Comparison of ENCODE assay signal across 8 cellular contexts in genomic region chr17:58516644-58517377, GRCh38. TPM values are rescaled to one million over a fixed set of nuclear protein-coding genes. Genes with fewer than 3 reads are reported as not detected.
DNase-seq lines count a peak whose midpoint lies in the region; ATAC-seq and TF ChIP-seq lines count a peak whose summit lies in the region.

No MANE protein-coding gene starts in this region.

- WGBS in neuronal stem cell (ENCODE audit: extremely low coverage in 2 of 2, insufficient read length in 2 of 2, insufficient replicate concordance in 1 of 2), 2 donors = no CpG with 5 or more reads among the region's 2 CpGs

- H3K27ac Mint-ChIP-seq in CD4-positive, alpha-beta memory T cell = peak overlapping the region; percentile 90 to 99 (median 97)
- no peak overlapping the region for H3K27ac Mint-ChIP-seq in endothelial cell (ENCODE audit: unreplicated experiment)

- H3K23ac ChIP-seq in neuronal stem cell (ENCODE audit: low read depth, low read length, poor library complexity) = peak overlapping the region; percentile 94

- H3K9me3 Mint-ChIP-seq in CD4-positive, alpha-beta memory T cell = peaks cover 0 to 2% (median 0%) of the 10 kb centered on the region in 8 donors
- no peaks in the 10 kb centered on the region for H3K9me3 Mint-ChIP-seq in endothelial cell (ENCODE audit: unreplicated experiment)

- no peaks in the 10 kb centered on the region for H3K9me2 ChIP-seq in PC-3 (replicated peaks; ENCODE audit: low read length)

- H3K14ac ChIP-seq in neuronal stem cell (ENCODE audit: low read length) = no peak overlapping the region

- peaks cover under 1% of the 10 kb centered on the region for H3K36me3 ChIP-seq in CD4-positive, alpha-beta memory T cell (ENCODE audit: insufficient read depth, low read length)
- H3K36me3 ChIP-seq in PC-3 (ENCODE audit: low read depth, low read length) (no peaks in the 10 kb centered on the region), neuronal stem cell (replicated peaks in 1 of 2; ENCODE audit: control insufficient read depth in 2 of 2, insufficient read depth in 2 of 2, low read length in 2 of 2) (peaks cover 5 to 22% of the 10 kb centered on the region in 2 donors)

- H2AK5ac ChIP-seq in neuronal stem cell (ENCODE audit: low read depth, low read length) = peak overlapping the region; percentile 65

- peak overlapping the region; percentile 82 to 98 for H3K4me3 ChIP-seq in CD4-positive, alpha-beta memory T cell (ENCODE audit: low read length in 2 of 2)
- H3K4me3 ChIP-seq in PC-3 (ENCODE audit: low read length) (peak overlapping the region; percentile 68), neuronal stem cell (ENCODE audit: low read length in 2 of 2) (peak overlapping the region; percentile 80 to 83)

- H3K79me2 ChIP-seq in PC-3 (ENCODE audit: low read length) = peaks cover 11% of the 10 kb centered on the region

- no peaks in the 10 kb centered on the region for H3K27me3 ChIP-seq in CD4-positive, alpha-beta memory T cell (ENCODE audit: insufficient read depth, low read length)
- no peaks in the 10 kb centered on the region for H3K27me3 ChIP-seq in PC-3 (ENCODE audit: low read length)
- peaks cover 0 to 2% (median 0%) of the 10 kb centered on the region in 3 experiments for H3K27me3 ChIP-seq in neuronal stem cell (ENCODE audit: control insufficient read depth in 3 of 3, insufficient read depth in 3 of 3, low read depth in 1 of 3, low read length in 3 of 3)

- H3K4me3 Mint-ChIP-seq in CD4-positive, alpha-beta memory T cell = peak overlapping the region; percentile 88 to 100 (median 96)
- H3K4me3 Mint-ChIP-seq in endothelial cell (ENCODE audit: unreplicated experiment) = peak overlapping the region; percentile 83

- H2BK12ac ChIP-seq in neuronal stem cell (ENCODE audit: low read length) = no peak overlapping the region

- H4K20me1 ChIP-seq in PC-3 (ENCODE audit: low read length) = no peaks in the 10 kb centered on the region

- peaks cover 30 to 65% (median 44%) of the 10 kb centered on the region in 4 donors for H3K4me1 Mint-ChIP-seq in CD4-positive, alpha-beta memory T cell
- H3K4me1 Mint-ChIP-seq in endothelial cell (ENCODE audit: unreplicated experiment) = peaks cover 21% of the 10 kb centered on the region

- TF ChIP-seq CTCF in PC-3 (conservative IDR thresholded peaks at IDR 0.05; ENCODE audit: low read depth, low read length) (no peak), endothelial cell (IDR thresholded peaks at IDR 0.05; ENCODE audit: unreplicated experiment) (no peak)

- no peaks in the 10 kb centered on the region for H3K9me3 ChIP-seq in CD4-positive, alpha-beta memory T cell (ENCODE audit: control insufficient read depth in 1 of 2, low read length in 2 of 2)
- H3K9me3 ChIP-seq in PC-3 (ENCODE audit: low read length) (no peaks in the 10 kb centered on the region), neuronal stem cell (replicated peaks in 1 of 2; ENCODE audit: control insufficient read depth in 2 of 2, insufficient read depth in 1 of 2, low read depth in 1 of 2, low read length in 2 of 2) (no peaks in the 10 kb centered on the region)

- H4K91ac ChIP-seq in neuronal stem cell (ENCODE audit: low read depth, low read length, poor library complexity) = no peak overlapping the region

- ATAC-seq in PC-3 = no peak

- H3K18ac ChIP-seq in neuronal stem cell (ENCODE audit: low read length) = peak overlapping the region; percentile 79

- no peak overlapping the region for H3K4ac ChIP-seq in neuronal stem cell (ENCODE audit: low read length)

- CTCF ChIA-PET in CD4-positive, alpha-beta memory T cell (lab: Charles Lee; ENCODE audit: partially characterized antibody) = interaction anchor here (0.7 to 2.8 kb wide), 6 partner anchors 29 to 489 kb away, joined by 3 to 40 read pairs (median 4); partner anchors contain the start of gene HSF5
- CTCF ChIA-PET in PC-3 (lab: Charles Lee) = no interaction called here

- peak overlapping the region; percentile 27 for H2BK15ac ChIP-seq in neuronal stem cell (ENCODE audit: low read length)

- H3K27me3 Mint-ChIP-seq in CD4-positive, alpha-beta memory T cell = peaks cover 0 to 2% of the 10 kb centered on the region in 2 donors
- H3K27me3 Mint-ChIP-seq in endothelial cell (ENCODE audit: unreplicated experiment) = peaks cover 10% of the 10 kb centered on the region

- H2BK5ac ChIP-seq in neuronal stem cell (ENCODE audit: low read length) = no peak overlapping the region

- DNase-seq in CD4-positive, alpha-beta memory T cell = no peak
- DNase-seq in PC-3 (no peak), endothelial cell (ENCODE audit: low spot score) (no peak), neuronal stem cell (ENCODE audit: low spot score) (no peak), mesenteric fat pad (ENCODE audit: low spot score) (no peak), glomerular visceral epithelial cell (ENCODE audit: extremely low spot score) (no peak), LoVo (ENCODE audit: low spot score) (no peak), posterior cingulate gyrus (no peak)

- H3K4me2 ChIP-seq in PC-3 (ENCODE audit: low read length) (peak overlapping the region; percentile 86), neuronal stem cell (ENCODE audit: insufficient read depth, low read length, poor library complexity, severe bottlenecking) (peak overlapping the region; percentile 86)

- intact Hi-C loops in CD4-positive, alpha-beta memory T cell (cut with micrococcal nuclease) = loop anchor here (1.0 to 10.0 kb wide), 5 partner anchors 590 to 1685 kb away; partner anchors contain the start of genes AKAP1, C17orf67, CLTC and DGKE
- intact Hi-C loops in PC-3 (cut with micrococcal nuclease) = loop anchor here (5.0 to 10.0 kb wide), 3 partner anchors 162 to 195 kb away; partner anchors contain the start of genes RAD51C, SUPT4H1 and TEX14
- intact Hi-C loops in posterior cingulate gyrus (cut with DNase I) = loop anchor here (5.0 to 10.0 kb wide), 3 partner anchors 162 to 590 kb away; partner anchors contain the start of genes RAD51C, SUPT4H1, TEX14 and TRIM37

- peaks cover 1 to 28% of the 10 kb centered on the region in 2 donors for H3K36me3 Mint-ChIP-seq in CD4-positive, alpha-beta memory T cell
- H3K36me3 Mint-ChIP-seq in endothelial cell (ENCODE audit: low read depth, unreplicated experiment) = peaks cover 4% of the 10 kb centered on the region

- H3K79me1 ChIP-seq in neuronal stem cell (ENCODE audit: low read depth, low read length) = peaks cover 13% of the 10 kb centered on the region

- BruUV-seq in PC-3 (replicated peaks; lab: Mats Ljungman, UMichigan) = no TSS peak

- H3K9ac ChIP-seq in PC-3 (ENCODE audit: low read length) (peak overlapping the region; percentile 53), neuronal stem cell (ENCODE audit: low read depth, low read length, poor library complexity) (peak overlapping the region; percentile 91)

- H2AFZ ChIP-seq in PC-3 (ENCODE audit: low read length) (peak overlapping the region; percentile 75), neuronal stem cell (ENCODE audit: low read length) (no peak overlapping the region)

- peaks cover 51% of the 10 kb centered on the region for H3K4me1 ChIP-seq in CD4-positive, alpha-beta memory T cell (ENCODE audit: insufficient read depth, low read length)
- peaks cover 24% of the 10 kb centered on the region for H3K4me1 ChIP-seq in PC-3 (ENCODE audit: insufficient read depth, low read length)
- H3K4me1 ChIP-seq in neuronal stem cell (ENCODE audit: control insufficient read depth in 2 of 2, insufficient read depth in 1 of 2, low read depth in 1 of 2, low read length in 2 of 2) = peaks cover 12 to 14% of the 10 kb centered on the region in 2 donors

- H4K8ac ChIP-seq in neuronal stem cell (ENCODE audit: low read depth, low read length) = no peak overlapping the region

- H3K27ac ChIP-seq in CD4-positive, alpha-beta memory T cell (ENCODE audit: low read depth, low read length) = peak overlapping the region; percentile 65
- H3K27ac ChIP-seq in PC-3 (ENCODE audit: low read length) = peak overlapping the region; percentile 22
- H3K27ac ChIP-seq in neuronal stem cell (replicated peaks; ENCODE audit: low read length) = no peak overlapping the region

- no peak overlapping the region for H2BK120ac ChIP-seq in neuronal stem cell (ENCODE audit: low read depth, low read length)

- POLR2A ChIA-PET in CD4-positive, alpha-beta memory T cell (lab: Charles Lee; ENCODE audit: partially characterized antibody) = interaction anchor here (0.6 to 3.4 kb wide), 12 partner anchors 14 to 667 kb away, joined by 3 to 67 read pairs (median 12); partner anchors contain the start of genes HSF5, MRPS23, PRR11 and SKA2
- POLR2A ChIA-PET in PC-3 (lab: Charles Lee; ENCODE audit: unreplicated experiment) = no interaction called here

- no peaks in the 10 kb centered on the region for H3F3A ChIP-seq in PC-3 (ENCODE audit: low read length, unreplicated experiment)

RNA-seq across cellular contexts. Expression of gene MTMR4, which starts 2.4 kb away (rescaled TPM):
- total RNA-seq in CD4-positive, alpha-beta memory T cell = 10 to 100 TPM; 60.4 to 65.7 TPM
- polyA plus RNA-seq in CD4-positive, alpha-beta memory T cell = 10 to 100 TPM; 17.5 to 23.5 TPM
- total RNA-seq in PC-3 (2014; rRNA removed) = 48.7 and 57.2 TPM in 2 replicates
- total RNA-seq in endothelial cell (ENCODE audit: unreplicated experiment) = 24.0 TPM
- polyA plus RNA-seq in neuronal stem cell (2013, experiment 1 of 2) = 18.5 TPM
- polyA plus RNA-seq in neuronal stem cell (2013, experiment 2 of 2) = 19.4 TPM
- 38.1 TPM for total RNA-seq in mesenteric fat pad

RNA-seq across cellular contexts. Expression of gene HSF5, which starts 28.6 kb away (rescaled TPM):
- total RNA-seq in CD4-positive, alpha-beta memory T cell = 1 to 10 TPM; 2.1 to 2.4 TPM
- 1 to 10 TPM in 1 of 2 donors, under 1 TPM in 1; 0.84 to 1.4 TPM for polyA plus RNA-seq in CD4-positive, alpha-beta memory T cell
- total RNA-seq in PC-3 (2014; rRNA removed) (not detected in 2 replicates), endothelial cell (ENCODE audit: unreplicated experiment) (0.10 TPM), mesenteric fat pad (0.06 TPM)
- not detected for polyA plus RNA-seq in neuronal stem cell (2013, experiment 1 of 2)
- not detected for polyA plus RNA-seq in neuronal stem cell (2013, experiment 2 of 2)
